In the genomic region with DNA sequence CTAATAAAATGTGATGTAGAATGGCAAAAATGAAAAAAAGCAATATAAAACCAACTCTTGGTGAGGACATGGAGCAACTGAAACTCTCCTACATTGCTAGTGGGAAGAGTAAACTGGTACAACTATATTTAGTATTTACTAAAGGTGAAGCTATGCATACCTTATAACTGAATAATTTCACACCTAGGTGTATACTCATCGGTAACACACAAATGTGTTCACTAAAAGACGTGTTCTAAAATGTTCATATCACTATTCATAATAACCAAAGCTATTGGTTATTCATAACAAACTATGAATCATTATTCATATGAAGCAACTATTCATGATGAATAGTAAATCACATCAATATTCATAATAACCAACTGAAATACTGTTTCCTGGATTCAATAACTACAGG, we compare ENCODE assay signal across 10 cellular contexts.
"Had no signal": no experiment of that assay in that cellular context is flagged by ENCODE, and none has a peak within 500 bp of the region (broad histone marks: within the 10 kb centered on the region; RNA-seq: fewer than 3 reads in every experiment).

No MANE protein-coding gene starts in this region.

- H3K27ac Mint-ChIP-seq: HFFc6 had no signal

- H3K4me3 Mint-ChIP-seq: HFFc6 had no signal

- H3K9me3 Mint-ChIP-seq: HFFc6 had no signal

- ATAC-seq: HCT116, K562 had no signal

- DNase-seq: GM23248, GOT3, H7, HFFc6, IMR-90, KG1 had no signal

- FAIRE-seq: HTR-8/SVneo, K562 had no signal

- H3K4me3 ChIP-seq: GM23248, HAP-1, K562 had no signal
